In the genomic region with DNA sequence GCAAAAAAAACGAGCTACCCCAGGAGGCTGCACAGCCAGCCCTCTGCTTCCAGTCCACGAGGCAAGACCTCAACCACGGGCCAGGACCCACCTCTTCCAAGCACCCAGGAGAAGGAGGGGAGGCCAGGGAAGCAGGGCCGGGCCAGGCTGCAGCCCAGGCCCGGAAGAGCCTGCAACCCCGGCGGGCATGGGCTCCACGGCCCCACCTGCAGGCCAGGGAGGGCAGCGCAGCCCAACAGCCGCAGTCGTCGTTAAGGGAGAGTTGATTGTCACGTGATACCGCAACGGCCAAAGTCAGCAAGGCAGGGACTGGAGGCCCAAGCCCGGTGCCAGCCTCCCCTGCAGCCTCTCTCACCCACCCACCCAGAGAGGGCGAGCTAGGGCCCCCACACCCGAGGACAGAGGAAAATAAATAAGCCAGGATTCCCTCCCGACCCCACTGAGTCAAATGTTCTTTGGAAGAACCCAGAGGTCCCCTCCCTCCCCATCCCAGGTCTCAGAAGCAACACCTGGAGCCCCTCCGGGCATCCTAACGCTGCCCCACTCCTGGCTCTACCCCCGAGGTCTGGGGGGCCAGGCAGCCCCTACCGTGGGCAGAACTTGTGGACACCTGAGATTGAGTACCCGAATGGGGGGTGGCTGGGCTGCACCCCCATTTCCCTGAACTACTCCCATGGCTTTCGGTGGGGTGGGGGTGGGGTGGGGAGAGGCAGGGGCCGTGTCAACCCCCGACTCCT, we compare ENCODE assay signal across 8 cellular contexts.
DNase-seq lines count a peak whose midpoint lies in the region; ATAC-seq and TF ChIP-seq lines count a peak whose summit lies in the region.

No MANE protein-coding gene starts in this region.

- H3K27me3 ChIP-seq in KMS-11 (ENCODE audit: insufficient read depth, low read depth): no peaks in the 10 kb centered on the region

- no peaks in the 10 kb centered on the region for H3K36me3 ChIP-seq in KMS-11 (ENCODE audit: insufficient read depth)

- no peak overlapping the region for H2AFZ ChIP-seq in KMS-11 (ENCODE audit: low read depth)

- ATAC-seq in HG03469 (IDR thresholded peaks at IDR 0.05; ENCODE audit: unreplicated experiment): no peak
- no peak for ATAC-seq in HG02938 (IDR thresholded peaks at IDR 0.05; ENCODE audit: unreplicated experiment)

- peak; percentile 83 for TF ChIP-seq CTCF in KMS-11 (conservative IDR thresholded peaks at IDR 0.05; ENCODE audit: low read depth, low read length)

- H3K9ac ChIP-seq in KMS-11: peak overlapping the region; percentile 30; the same call in 1 of the 2 replicates

- H3K79me2 ChIP-seq in KMS-11 (ENCODE audit: insufficient read depth, low read depth): peaks cover 25% of the 10 kb centered on the region

- intact Hi-C loops in head of caudate nucleus (cut with DNase I): no loop called here

- 0 out of 2 replicates have a peak, but pooled peaks cover 5% of the 10 kb centered on the region for H4K20me1 ChIP-seq in KMS-11 (ENCODE audit: insufficient read depth)

- H3K27ac ChIP-seq in KMS-11: peak overlapping the region; percentile 55

- H3K4me1 ChIP-seq in KMS-11 (ENCODE audit: low read depth, poor library complexity, severe bottlenecking): peaks cover 43% of the 10 kb centered on the region

- DNase-seq in DMS53 treated with DMSO at 0.1 percent for 48 hours (lab: John Stamatoyannopoulos, UW; ENCODE audit: unreplicated experiment) (peak; percentile 57), SKM-1 treated with dmso at 0.1 percent for 144 hours (lab: John Stamatoyannopoulos, UW; ENCODE audit: unreplicated experiment) (peak; percentile 77), head of caudate nucleus (peak in 37 of 42 donors; percentile 43 to 83 (median 70)), retina (peak; percentile 70)
- DNase-seq in activated naive CD4-positive, alpha-beta T cell treated with anti-CD3 and anti-CD28 coated beads, Interleukin-2, amount 50 U/mL, for 16 hours: peak; percentile 82

- H3K4me2 ChIP-seq in KMS-11: peak overlapping the region; percentile 59; the same call in 1 of the 2 replicates

- H3K4me3 ChIP-seq in KMS-11 (IDR thresholded peaks at IDR 0.05; ENCODE audit: insufficient read depth, low read depth, low read length): no peak overlapping the region
